8 cellular contexts compared by ENCODE assay signal in the genomic region with DNA sequence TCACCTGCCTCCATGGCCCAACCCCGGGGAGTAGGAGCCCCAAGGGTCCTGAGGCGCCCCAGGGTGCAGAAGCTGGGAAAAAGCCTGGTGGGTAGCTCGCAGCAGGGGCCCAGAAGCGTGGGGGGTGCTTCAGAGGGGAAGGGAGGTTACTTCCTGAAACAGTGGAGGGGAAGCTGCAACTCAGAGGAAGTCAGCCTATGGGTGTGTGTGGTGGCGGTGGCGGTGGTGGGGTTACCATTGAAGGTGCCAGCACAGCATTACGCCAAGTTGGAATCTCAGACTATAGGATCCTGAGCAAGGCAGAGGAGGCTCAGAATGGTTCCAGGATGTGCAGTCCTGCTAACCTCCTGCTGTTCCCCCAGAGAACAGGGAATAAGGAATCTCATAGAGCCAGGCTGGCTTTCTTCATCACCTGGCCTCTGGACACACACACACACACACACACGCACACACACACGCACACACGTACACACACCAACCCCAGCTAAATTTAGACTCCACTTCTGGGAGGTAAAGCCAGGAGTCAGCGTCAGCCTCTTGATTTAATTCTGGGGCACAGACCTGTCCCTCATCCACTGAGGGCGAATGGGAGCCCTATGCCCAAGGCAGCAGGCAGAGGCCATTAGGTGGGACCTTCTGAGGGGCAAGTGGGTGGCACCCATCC. TPM values are rescaled to one million over a fixed set of nuclear protein-coding genes. Genes with fewer than 3 reads are reported as not detected.
DNase-seq lines count a peak whose midpoint lies in the region; ATAC-seq and TF ChIP-seq lines count a peak whose summit lies in the region.

No MANE protein-coding gene starts in this region.

- H3K36me3 ChIP-seq in CD8-positive, alpha-beta T cell (ENCODE audit: insufficient read depth, low read length) = peaks cover 24% of the 10 kb centered on the region

- H3K4me3 ChIP-seq in CD8-positive, alpha-beta T cell (ENCODE audit: low read depth, low read length) = peak overlapping the region; percentile 71
- H3K4me3 ChIP-seq in iPS-11a (ENCODE audit: low read depth, low read length) = peak overlapping the region; percentile 87

- peak; percentile 79 for ATAC-seq in CD8-positive, alpha-beta T cell
- peak; percentile 23 for ATAC-seq in HG02610 (IDR thresholded peaks at IDR 0.05; ENCODE audit: unreplicated experiment)
- ATAC-seq in GM21447 (IDR thresholded peaks at IDR 0.05; ENCODE audit: unreplicated experiment) = no peak

- H3K27ac ChIP-seq in CD8-positive, alpha-beta T cell (ENCODE audit: low read depth, low read length) = peak overlapping the region; percentile 81
- H3K27ac ChIP-seq in angular gyrus (ENCODE audit: low read depth, low read length) = peak overlapping the region; percentile 92

- no peaks in the 10 kb centered on the region for H3K27me3 Mint-ChIP-seq in CD8-positive, alpha-beta T cell (ENCODE audit: low read depth)

- H3K27me3 ChIP-seq in CD8-positive, alpha-beta T cell (ENCODE audit: insufficient read depth, low read length) = no peaks in the 10 kb centered on the region

- no peak for TF ChIP-seq CTCF in CD8-positive, alpha-beta T cell (IDR thresholded peaks at IDR 0.05)

- peaks cover 71% of the 10 kb centered on the region for H3K36me3 Mint-ChIP-seq in CD8-positive, alpha-beta T cell

- no peaks in the 10 kb centered on the region for H3K9me3 ChIP-seq in CD8-positive, alpha-beta T cell (ENCODE audit: low read length)

- peaks cover 32% of the 10 kb centered on the region for H3K4me1 Mint-ChIP-seq in CD8-positive, alpha-beta T cell (ENCODE audit: low read depth)

- H3K27ac Mint-ChIP-seq in CD8-positive, alpha-beta T cell = peak overlapping the region; percentile 86

- DNase-seq in CD8-positive, alpha-beta T cell = peak; percentile 59 to 92 (median 82)
- peak; percentile 61 to 85 (median 73) for DNase-seq in T-helper 1 cell
- DNase-seq in stimulated activated CD4-positive, alpha-beta T cell treated with anti-CD3 and anti-CD28 coated beads, Interleukin-12 subunit alpha, Interleukin-12 subunit beta, amount 100 ng/mL, for 48 hours (ENCODE audit: low read depth in 2 of 3, low spot score in 1 of 3) = peak; percentile 52 to 61 (median 59)
- DNase-seq in NCI-H1105 (lab: John Stamatoyannopoulos, UW) = no peak

- CTCF ChIA-PET in CD8-positive, alpha-beta T cell (lab: Charles Lee) = interaction anchor here (0.8 to 5.6 kb wide), 12 partner anchors 10 to 278 kb away, joined by 3 to 40 read pairs (median 6); a partner anchor contains a TSS

- H3K4me3 Mint-ChIP-seq in CD8-positive, alpha-beta T cell = peak overlapping the region; percentile 94

- POLR2A ChIA-PET in CD8-positive, alpha-beta T cell (lab: Charles Lee) = interaction anchor here (0.9 to 3.9 kb wide), 16 partner anchors 10 to 311 kb away, joined by 3 to 57 read pairs (median 14); a partner anchor contains a TSS

- intact Hi-C loops in CD8-positive, alpha-beta T cell (cut with DNase I, micrococcal nuclease) = loop anchor here (1.0 to 2.0 kb wide), 4 partner anchors 13 to 45 kb away; a partner anchor contains a TSS

- H3K9me3 Mint-ChIP-seq in CD8-positive, alpha-beta T cell = no peaks in the 10 kb centered on the region

- H3K4me1 ChIP-seq in CD8-positive, alpha-beta T cell (ENCODE audit: insufficient read depth, low read length) = peaks cover 36% of the 10 kb centered on the region

RNA-seq across cellular contexts. Expression of a gene that starts 1.3 kb away (rescaled TPM):
- total RNA-seq in CD8-positive, alpha-beta T cell = 10 to 100 TPM; 87.2 to 91.3 TPM

RNA-seq across cellular contexts. Expression of a gene that starts 13.1 kb away (rescaled TPM):
- 100 to 1,000 TPM; 169 to 201 TPM for total RNA-seq in CD8-positive, alpha-beta T cell

RNA-seq across cellular contexts. Expression of a gene that starts 18.1 kb away (rescaled TPM):
- 1 to 10 TPM; 7.2 to 7.7 TPM for total RNA-seq in CD8-positive, alpha-beta T cell

RNA-seq across cellular contexts. Expression of a gene that starts 22.4 kb away (rescaled TPM):
- total RNA-seq in CD8-positive, alpha-beta T cell = 1 to 10 TPM; 3.0 to 3.7 TPM

RNA-seq across cellular contexts. Expression of a gene that starts 22.5 kb away (rescaled TPM):
- total RNA-seq in CD8-positive, alpha-beta T cell = 10 to 100 TPM; 52.0 to 52.1 TPM
